ENCODE assay signal across 8 cellular contexts in the genomic region with DNA sequence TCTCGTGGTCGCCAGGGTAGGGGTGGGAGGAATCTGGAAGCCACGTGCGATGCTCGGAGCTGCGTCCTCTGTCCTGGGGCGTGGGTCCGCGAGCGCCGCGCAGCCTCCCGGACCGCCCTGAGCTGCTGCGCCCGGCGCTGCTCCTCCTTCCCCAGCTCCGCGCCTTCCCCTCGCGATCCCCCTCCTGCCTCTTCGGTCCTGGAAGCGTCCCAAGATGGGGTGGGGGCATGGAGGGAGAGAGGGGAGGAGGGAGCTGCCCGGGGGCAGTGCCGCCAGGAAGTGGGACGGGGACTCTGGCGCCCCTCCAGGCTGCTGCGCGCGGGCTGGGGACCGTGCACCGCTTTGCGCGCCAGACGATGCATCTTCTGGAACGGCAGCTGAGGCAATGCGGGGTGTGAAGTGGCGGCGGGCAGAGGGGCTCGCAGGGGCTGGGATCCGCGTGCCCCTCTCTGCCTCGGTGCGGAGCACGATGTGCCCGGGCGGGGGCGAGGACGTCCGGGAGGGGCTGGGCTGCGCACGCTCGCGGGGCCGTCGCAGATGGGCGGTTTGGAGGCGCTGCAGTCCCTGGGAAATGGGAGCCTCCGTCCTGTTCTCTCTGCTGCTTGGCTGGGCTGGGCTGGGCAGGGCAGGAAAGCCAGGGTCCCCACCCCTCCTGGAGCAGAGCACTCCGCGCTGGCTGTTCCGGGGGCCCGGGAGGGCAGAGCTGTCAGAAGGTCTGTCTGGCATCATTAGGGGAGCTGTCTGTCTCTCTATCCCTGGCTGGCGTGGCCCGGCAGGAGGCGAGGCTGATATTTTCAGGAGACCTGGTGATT.
DNase-seq lines count a peak whose midpoint lies in the region; ATAC-seq and TF ChIP-seq lines count a peak whose summit lies in the region.

No MANE protein-coding gene starts in this region.

- no peaks in the 10 kb centered on the region for H3K9me3 Mint-ChIP-seq in activated naive CD8-positive, alpha-beta T cell treated with anti-CD3 and anti-CD28 coated beads, Interleukin-2, amount 10 ng/mL, durations not matched to agents 7 days and 5 days
- H3K9me3 Mint-ChIP-seq in memory B cell: no peaks in the 10 kb centered on the region

- DNase-seq in COR-L47 (lab: John Stamatoyannopoulos, UW) (peak; percentile 26), NCI-H2081 (lab: John Stamatoyannopoulos, UW) (peak; percentile 80 to 83), memory B cell (ENCODE audit: low spot score in 2 of 2) (no peak), upper lobe of right lung (peak; percentile 54), superior temporal gyrus (ENCODE audit: extremely low spot score) (no peak)
- DNase-seq in activated naive CD8-positive, alpha-beta T cell treated with anti-CD3 and anti-CD28 coated beads, Interleukin-2, amount 10 ng/mL, durations not matched to agents 7 days and 5 days: peak; percentile 55

- no peak overlapping the region for H3K27ac Mint-ChIP-seq in activated naive CD8-positive, alpha-beta T cell treated with anti-CD3 and anti-CD28 coated beads, Interleukin-2, amount 10 ng/mL, durations not matched to agents 7 days and 5 days
- no peak overlapping the region for H3K27ac Mint-ChIP-seq in memory B cell

- no peaks in the 10 kb centered on the region for H3K36me3 ChIP-seq in upper lobe of right lung

- peaks cover 5% of the 10 kb centered on the region for H3K4me1 ChIP-seq in upper lobe of right lung

- POLR2A ChIA-PET in activated naive CD8-positive, alpha-beta T cell treated with anti-CD3 and anti-CD28 coated beads, Interleukin-2, amount 10 ng/mL, durations not matched to agents 7 days and 5 days (lab: Charles Lee): no interaction called here

- H3K4me3 ChIP-seq in upper lobe of right lung: peak overlapping the region; percentile 21

- peaks cover 30% of the 10 kb centered on the region for H3K27me3 Mint-ChIP-seq in activated naive CD8-positive, alpha-beta T cell treated with anti-CD3 and anti-CD28 coated beads, Interleukin-2, amount 10 ng/mL, durations not matched to agents 7 days and 5 days
- peaks cover 13% of the 10 kb centered on the region for H3K27me3 Mint-ChIP-seq in memory B cell

- intact Hi-C loops in upper lobe of right lung (cut with DNase I): no loop called here

- no peak for TF ChIP-seq CTCF in upper lobe of right lung (IDR thresholded peaks at IDR 0.05)

- H3K4me1 Mint-ChIP-seq in activated naive CD8-positive, alpha-beta T cell treated with anti-CD3 and anti-CD28 coated beads, Interleukin-2, amount 10 ng/mL, durations not matched to agents 7 days and 5 days: peaks cover 2% of the 10 kb centered on the region
- no peaks in the 10 kb centered on the region for H3K4me1 Mint-ChIP-seq in memory B cell

- H3K27me3 ChIP-seq in upper lobe of right lung: peaks cover 31% of the 10 kb centered on the region

- no peaks in the 10 kb centered on the region for H3K9me3 ChIP-seq in upper lobe of right lung

- H3K4me3 Mint-ChIP-seq in activated naive CD8-positive, alpha-beta T cell treated with anti-CD3 and anti-CD28 coated beads, Interleukin-2, amount 10 ng/mL, durations not matched to agents 7 days and 5 days: peak overlapping the region; percentile 47
- H3K4me3 Mint-ChIP-seq in memory B cell: no peak overlapping the region

- H3K27ac ChIP-seq in upper lobe of right lung: no peak overlapping the region

- ATAC-seq in activated naive CD8-positive, alpha-beta T cell treated with anti-CD3 and anti-CD28 coated beads, Interleukin-2, amount 10 ng/mL, durations not matched to agents 7 days and 5 days (ENCODE audit: low read depth): peak; percentile 77
- ATAC-seq in memory B cell (ENCODE audit: low read depth) (peak; percentile 49), upper lobe of right lung (peak; percentile 5), HG03196 (IDR thresholded peaks at IDR 0.05; ENCODE audit: unreplicated experiment) (no peak), GM21390 (IDR thresholded peaks at IDR 0.05; ENCODE audit: unreplicated experiment) (no peak)

- no peaks in the 10 kb centered on the region for H3K36me3 Mint-ChIP-seq in activated naive CD8-positive, alpha-beta T cell treated with anti-CD3 and anti-CD28 coated beads, Interleukin-2, amount 10 ng/mL, durations not matched to agents 7 days and 5 days
- H3K36me3 Mint-ChIP-seq in memory B cell: no peaks in the 10 kb centered on the region

Comparison
In these comparisons a context has a peak if more than half of its experiments do, and no peak if none do; other contexts are left out.
1. DNase-seq: peak in COR-L47 (single experiment), NCI-H2081 (2 of 2), activated naive CD8-positive, alpha-beta T cell treated with anti-CD3 and anti-CD28 coated beads, Interleukin-2, amount 10 ng/mL, durations not matched to agents 7 days and 5 days (single experiment) and upper lobe of right lung (single experiment); none in memory B cell (0 of 2) and superior temporal gyrus (single experiment).
2. ATAC-seq: peak in activated naive CD8-positive, alpha-beta T cell treated with anti-CD3 and anti-CD28 coated beads, Interleukin-2, amount 10 ng/mL, durations not matched to agents 7 days and 5 days (single experiment), memory B cell (single experiment) and upper lobe of right lung (single experiment); none in HG03196 (single experiment) and GM21390 (single experiment).